11 cellular contexts compared by ENCODE assay signal in genomic region chr10:485776-486572, GRCh38.
DNase-seq lines count a peak whose midpoint lies in the region; ATAC-seq and TF ChIP-seq lines count a peak whose summit lies in the region.
"Had no signal": no experiment of that assay in that cellular context is flagged by ENCODE, and none has a peak within 500 bp of the region (broad histone marks: within the 10 kb centered on the region; RNA-seq: fewer than 3 reads in every experiment).

No MANE protein-coding gene starts in this region.

- TF ChIP-seq RAD21 in SK-N-SH (IDR thresholded peaks at IDR 0.05; ENCODE audit: low read length), result no peak; the same call in 1 of the 2 replicates

- intact Hi-C loops in PC-3 (cut with micrococcal nuclease), result loop anchor here (10.0 kb wide), 1 partner anchor 251 kb away; no protein-coding TSS in a partner anchor

- H3K9me2 ChIP-seq in SK-N-SH (no peaks in the 10 kb centered on the region), PC-3 (replicated peaks; ENCODE audit: low read length) (no peaks in the 10 kb centered on the region)

- H3K27ac ChIP-seq in SK-N-SH (ENCODE audit: low read depth in 2 of 2, low read length in 1 of 2) (no peak overlapping the region), PC-3 (ENCODE audit: low read length) (no peak overlapping the region)
- H3K27ac ChIP-seq: SJCRH30 had no signal

- 80% methylated on average over 18 of the region's 18 CpGs for WGBS in SK-N-SH (ENCODE audit: low lambda C conversion rate)

- CTCF ChIA-PET in SK-N-SH (lab: Yijun Ruan, JAX), result interaction anchor here (0.5 to 1.1 kb wide), 2 partner anchors 13 to 303 kb away, joined by 3 read pairs; no protein-coding TSS in a partner anchor
- CTCF ChIA-PET in PC-3 (lab: Charles Lee), result interaction anchor here (0.6 kb wide), 1 partner anchor 73 kb away, joined by 15 read pairs; no protein-coding TSS in a partner anchor

- H3K9me3 ChIP-seq in SK-N-SH (no peaks in the 10 kb centered on the region), PC-3 (ENCODE audit: low read length) (no peaks in the 10 kb centered on the region), skeletal muscle satellite cell (replicated peaks; ENCODE audit: low read length) (no peaks in the 10 kb centered on the region)
- H3K9me3 ChIP-seq: SJCRH30 had no signal

- TF ChIP-seq EP300 in SK-N-SH (IDR thresholded peaks at IDR 0.05; ENCODE audit: borderline replicate concordance in 1 of 2, low read depth in 1 of 2, low read length in 1 of 2), result no peak

- H3K4me3 ChIP-seq in SK-N-SH (ENCODE audit: low read depth in 2 of 2, low read length in 1 of 2) (no peak overlapping the region), PC-3 (ENCODE audit: low read length) (peak overlapping the region; percentile 77; the same call in 1 of the 2 replicates), skeletal muscle satellite cell (ENCODE audit: low read length) (no peak overlapping the region)

- H3K79me2 ChIP-seq in SK-N-SH (ENCODE audit: insufficient read depth) (peaks cover 32% of the 10 kb centered on the region), PC-3 (ENCODE audit: low read length) (no peaks in the 10 kb centered on the region)

- H2AFZ ChIP-seq in SK-N-SH (ENCODE audit: low read depth) (no peak overlapping the region), PC-3 (ENCODE audit: low read length) (0 out of 2 replicates have a peak overlapping the region, but pooled peaks have one; percentile 79)

- H3K4me2 ChIP-seq in SK-N-SH, result no peak overlapping the region
- H3K4me2 ChIP-seq in PC-3 (ENCODE audit: low read length), result peak overlapping the region; percentile 92
- H3K4me2 ChIP-seq in skeletal muscle satellite cell (ENCODE audit: low read length), result peak overlapping the region; percentile 100

- H3F3A ChIP-seq in SK-N-SH (replicated peaks; ENCODE audit: insufficient read depth) (no peaks in the 10 kb centered on the region), PC-3 (ENCODE audit: low read length, unreplicated experiment) (no peaks in the 10 kb centered on the region)

- DNase-seq in SK-N-SH (peak; percentile 70), PC-3 (no peak), fibroblast of gingiva (ENCODE audit: low read depth) (peak; percentile 17)
- DNase-seq: activated naive CD4-positive, alpha-beta T cell treated with anti-CD3 and anti-CD28 coated beads, Interleukin-2, amount 50 U/mL, for 16 hours; KG1; SJCRH30 had no signal

- H4K20me1 ChIP-seq in SK-N-SH (ENCODE audit: insufficient read depth), result peaks cover 19% of the 10 kb centered on the region
- no peaks in the 10 kb centered on the region for H4K20me1 ChIP-seq in PC-3 (ENCODE audit: low read length)

- peaks cover 0 to 28% of the 10 kb centered on the region in 2 experiments; a peak in 1 of 4 replicates for H3K4me1 ChIP-seq in SK-N-SH (ENCODE audit: control insufficient read depth in 1 of 2, insufficient read depth in 2 of 2, low read depth in 1 of 2, low read length in 1 of 2)
- no peaks in the 10 kb centered on the region for H3K4me1 ChIP-seq in PC-3 (ENCODE audit: insufficient read depth, low read length)
- peaks cover 15% of the 10 kb centered on the region for H3K4me1 ChIP-seq in skeletal muscle satellite cell (ENCODE audit: control insufficient read depth, insufficient read depth, low read length)

- BruUV-seq in PC-3 (replicated peaks; lab: Mats Ljungman, UMichigan), result no TSS peak

- no peak for ATAC-seq in SK-N-SH treated with all-trans-retinoic acid at 6 μM for 48 hours
- no peak for ATAC-seq in PC-3
- ATAC-seq in HG03045 (IDR thresholded peaks at IDR 0.05; ENCODE audit: unreplicated experiment), result no peak
- ATAC-seq in HG03469 (IDR thresholded peaks at IDR 0.05; ENCODE audit: unreplicated experiment), result no peak
- no peak for ATAC-seq in HG02798 (IDR thresholded peaks at IDR 0.05; ENCODE audit: poor library complexity, unreplicated experiment)

- H3K27me3 ChIP-seq in SK-N-SH (ENCODE audit: insufficient read depth) (no peaks in the 10 kb centered on the region), PC-3 (ENCODE audit: low read length) (no peaks in the 10 kb centered on the region), skeletal muscle satellite cell (ENCODE audit: control insufficient read depth, insufficient read depth, low read length) (no peaks in the 10 kb centered on the region)
- H3K27me3 ChIP-seq: SJCRH30 had no signal

- TF ChIP-seq CTCF in SK-N-SH (IDR thresholded peaks at IDR 0.05) (no peak), PC-3 (conservative IDR thresholded peaks at IDR 0.05; ENCODE audit: low read depth, low read length) (no peak)

- H3K36me3 ChIP-seq in SK-N-SH (replicated peaks in 1 of 2; ENCODE audit: control insufficient read depth in 1 of 2, insufficient read depth in 2 of 2, low read length in 1 of 2), result peaks cover 0 to 13% of the 10 kb centered on the region in 2 experiments
- H3K36me3 ChIP-seq in PC-3 (ENCODE audit: low read depth, low read length), result no peaks in the 10 kb centered on the region
- H3K36me3 ChIP-seq in skeletal muscle satellite cell (ENCODE audit: insufficient read depth, low read length), result no peaks in the 10 kb centered on the region
- H3K36me3 ChIP-seq: SJCRH30 had no signal

- H3K9ac ChIP-seq in SK-N-SH (no peak overlapping the region), PC-3 (ENCODE audit: low read length) (no peak overlapping the region), skeletal muscle satellite cell (ENCODE audit: low read depth, low read length) (no peak overlapping the region)

- POLR2A ChIA-PET in SK-N-SH (lab: Yijun Ruan, JAX), result no interaction called here
- POLR2A ChIA-PET in PC-3 (lab: Charles Lee; ENCODE audit: unreplicated experiment), result no interaction called here

TF ChIP-seq in SK-N-SH, 30 proteins besides CTCF, POLR2A, EP300 and RAD21:
- TF ChIP-seq MXI1 (IDR thresholded peaks at IDR 0.05; ENCODE audit: low read depth, low read length) (peak; percentile 39; the same call in 1 of the 2 replicates), FOSL2 (IDR thresholded peaks at IDR 0.05; ENCODE audit: borderline replicate concordance, low read depth) (no peak)

TF ChIP-seq in SK-N-SH treated with all-trans-retinoic acid at 6 μM for 48 hours, 23 proteins besides CTCF, POLR2A, EP300 and RAD21:
- TF ChIP-seq POU6F1 (CRISPR knock-in tag; IDR thresholded peaks at IDR 0.05; ENCODE audit: borderline replicate concordance, low read depth), result no peak
- TF ChIP-seq BACH2 (CRISPR knock-in tag; IDR thresholded peaks at IDR 0.05; ENCODE audit: borderline replicate concordance), result no peak
